ENCODE assay signal across 30 cellular contexts in the genomic region with DNA sequence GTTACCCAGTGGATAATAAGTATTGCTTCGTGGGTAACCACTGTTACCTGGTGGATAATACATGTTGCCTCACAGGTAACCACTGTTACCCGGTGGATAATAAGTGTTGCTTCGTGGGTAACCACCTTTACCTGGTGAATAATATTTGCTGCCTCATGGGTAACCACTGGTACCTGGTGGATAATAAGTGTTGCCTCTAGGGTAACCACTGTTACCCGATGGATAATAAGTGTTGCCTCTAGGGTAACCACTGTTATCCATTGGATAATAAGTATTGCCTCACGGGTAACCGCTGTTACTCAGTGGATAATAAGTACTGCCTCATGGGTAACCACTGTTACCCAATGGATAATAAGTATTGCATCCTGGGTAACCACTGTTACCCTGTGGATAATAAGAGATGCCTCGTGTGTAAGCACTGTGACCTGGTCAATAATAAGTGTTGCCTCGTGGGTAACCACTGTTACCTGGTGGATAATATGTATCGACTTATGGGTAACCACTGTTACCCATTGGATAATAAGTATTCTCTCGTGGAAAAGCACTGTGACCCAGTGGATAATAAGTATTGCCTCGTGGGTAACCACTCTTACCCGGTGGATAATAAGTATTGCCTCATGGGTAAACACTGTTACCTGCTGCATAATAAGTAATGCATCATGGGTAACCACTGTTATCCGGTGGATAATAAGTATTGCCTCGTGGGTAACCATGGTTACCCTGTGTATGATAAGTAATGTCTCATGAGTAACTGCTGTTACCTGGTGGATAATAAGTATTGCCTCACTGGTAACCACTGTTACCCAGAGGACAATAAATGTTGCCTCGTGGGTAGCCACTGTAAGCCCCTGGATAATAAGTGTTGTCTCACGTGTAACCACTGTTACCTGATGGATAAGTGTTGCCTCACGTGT. TPM values are rescaled to one million over a fixed set of nuclear protein-coding genes. Genes with fewer than 3 reads are reported as not detected.
"Had no signal": no experiment of that assay in that cellular context is flagged by ENCODE, and none has a peak within 500 bp of the region (broad histone marks: within the 10 kb centered on the region; RNA-seq: fewer than 3 reads in every experiment).

No MANE protein-coding gene starts in this region.

- H3K4me1 Mint-ChIP-seq: activated CD4-positive, alpha-beta T cell treated with anti-CD3 and anti-CD28 coated beads, Interleukin-2, amount 10 ng/mL, durations not matched to agents 7 days and 5 days; activated naive CD4-positive, alpha-beta T cell treated with anti-CD3 and anti-CD28 coated beads, Interleukin-2, amount 10 ng/mL, durations not matched to agents 7 days and 5 days; activated naive CD8-positive, alpha-beta T cell treated with anti-CD3 and anti-CD28 coated beads for 36 hours; activated T-helper 17 cell treated with anti-CD3 and anti-CD28 coated beads, Interleukin-2, amount 50 U/mL, for 72 hours had no signal

- H3K27me3 ChIP-seq: brain microvascular endothelial cell, cardiac muscle cell, MG63, SJSA1 had no signal

- H3K9me3 Mint-ChIP-seq: activated naive CD8-positive, alpha-beta T cell treated with anti-CD3 and anti-CD28 coated beads for 36 hours; activated T-helper 17 cell treated with anti-CD3 and anti-CD28 coated beads, Interleukin-2, amount 50 U/mL, for 72 hours had no signal

- ATAC-seq: activated CD4-positive, CD25-positive, alpha-beta regulatory T cell treated with anti-CD3 and anti-CD28 coated beads, Interleukin-2, amount 50 U/mL, for 24 hours; activated T-helper 17 cell treated with anti-CD3 and anti-CD28 coated beads, Interleukin-2, amount 50 U/mL, for 72 hours; SK-N-SH treated with all-trans-retinoic acid at 6 μM for 48 hours had no signal

- H3K27ac ChIP-seq: brain microvascular endothelial cell, cardiac muscle cell, SJSA1 had no signal

- DNase-seq: activated CD4-positive, alpha-beta memory T cell treated with anti-CD3 and anti-CD28 coated beads for 36 hours; activated CD4-positive, alpha-beta T cell treated with anti-CD3 and anti-CD28 coated beads, Interleukin-2, amount 10 ng/mL, durations not matched to agents 7 days and 5 days; activated gamma-delta T cell; activated naive CD4-positive, alpha-beta T cell treated with anti-CD3 and anti-CD28 coated beads, Interleukin-2, amount 10 ng/mL, durations not matched to agents 7 days and 5 days; activated naive CD8-positive, alpha-beta T cell treated with anti-CD3 and anti-CD28 coated beads for 36 hours; activated T-cell treated with anti-CD3 and anti-CD28 coated beads for 4 hours; activated T-cell treated with anti-CD3 and anti-CD28 coated beads, Interleukin-2, amount 50 U/mL, for 48 hours; brain microvascular endothelial cell; cerebellar nuclear complex; MG63; MV-4-11; NCI-H1092 treated with DMSO at 0.1 percent for 48 hours; NCI-H1417 treated with DMSO at 0.1 percent for 48 hours; NCI-H1694; NCI-H2029; NCI-H345; NCI-H510A; NCI-H69; NK-92 treated with Interleukin-12 subunit alpha and Interleukin-12 subunit beta, amount 100 ng/mL, for 24 hours; SHP77; SW 1271 had no signal

- H3K27ac Mint-ChIP-seq: activated CD4-positive, alpha-beta memory T cell treated with anti-CD3 and anti-CD28 coated beads for 36 hours; activated CD4-positive, alpha-beta T cell treated with anti-CD3 and anti-CD28 coated beads, Interleukin-2, amount 10 ng/mL, durations not matched to agents 7 days and 5 days; activated naive CD4-positive, alpha-beta T cell treated with anti-CD3 and anti-CD28 coated beads, Interleukin-2, amount 10 ng/mL, durations not matched to agents 7 days and 5 days; activated naive CD8-positive, alpha-beta T cell treated with anti-CD3 and anti-CD28 coated beads for 36 hours; activated T-helper 17 cell treated with anti-CD3 and anti-CD28 coated beads, Interleukin-2, amount 50 U/mL, for 72 hours had no signal

- FAIRE-seq: RCC 7860 had no signal

- H3K9me3 ChIP-seq: MG63, SJSA1 had no signal

- H3K4me1 ChIP-seq: SJSA1 had no signal

- H3K36me3 Mint-ChIP-seq: activated CD4-positive, alpha-beta memory T cell treated with anti-CD3 and anti-CD28 coated beads for 36 hours; activated naive CD4-positive, alpha-beta T cell treated with anti-CD3 and anti-CD28 coated beads, Interleukin-2, amount 10 ng/mL, durations not matched to agents 7 days and 5 days; activated naive CD8-positive, alpha-beta T cell treated with anti-CD3 and anti-CD28 coated beads for 36 hours had no signal

- H3K4me3 Mint-ChIP-seq: activated CD4-positive, alpha-beta memory T cell treated with anti-CD3 and anti-CD28 coated beads for 36 hours; activated CD4-positive, alpha-beta T cell treated with anti-CD3 and anti-CD28 coated beads, Interleukin-2, amount 10 ng/mL, durations not matched to agents 7 days and 5 days; activated naive CD4-positive, alpha-beta T cell treated with anti-CD3 and anti-CD28 coated beads, Interleukin-2, amount 10 ng/mL, durations not matched to agents 7 days and 5 days; activated naive CD8-positive, alpha-beta T cell treated with anti-CD3 and anti-CD28 coated beads for 36 hours; activated T-helper 17 cell treated with anti-CD3 and anti-CD28 coated beads, Interleukin-2, amount 50 U/mL, for 72 hours had no signal

- H3K4me3 ChIP-seq: cardiac muscle cell, MG63, SJSA1 had no signal

- H3K27me3 Mint-ChIP-seq: activated CD4-positive, alpha-beta memory T cell treated with anti-CD3 and anti-CD28 coated beads for 36 hours; activated CD4-positive, alpha-beta T cell treated with anti-CD3 and anti-CD28 coated beads, Interleukin-2, amount 10 ng/mL, durations not matched to agents 7 days and 5 days; activated naive CD4-positive, alpha-beta T cell treated with anti-CD3 and anti-CD28 coated beads, Interleukin-2, amount 10 ng/mL, durations not matched to agents 7 days and 5 days; activated naive CD8-positive, alpha-beta T cell treated with anti-CD3 and anti-CD28 coated beads for 36 hours; activated T-helper 17 cell treated with anti-CD3 and anti-CD28 coated beads, Interleukin-2, amount 50 U/mL, for 72 hours had no signal

- H3K36me3 ChIP-seq: brain microvascular endothelial cell, cardiac muscle cell, MG63, SJSA1 had no signal

RNA-seq across cellular contexts. Expression of gene NXPE4, which starts 20.1 kb away (rescaled TPM):
- total RNA-seq: activated CD4-positive, alpha-beta memory T cell treated with anti-CD3 and anti-CD28 coated beads for 36 hours; activated CD4-positive, alpha-beta T cell treated with anti-CD3 and anti-CD28 coated beads, Interleukin-2, amount 10 ng/mL, durations not matched to agents 7 days and 5 days; activated CD8-positive, alpha-beta memory T cell treated with anti-CD3 and anti-CD28 coated beads for 36 hours; activated naive CD8-positive, alpha-beta T cell treated with anti-CD3 and anti-CD28 coated beads for 36 hours; activated T-helper 17 cell treated with anti-CD3 and anti-CD28 coated beads, Interleukin-2, amount 50 U/mL, for 72 hours; cardiac muscle cell; SJSA1; T-helper 1 cell treated with Interleukin-12 subunit alpha and Interleukin-12 subunit beta and Interleukin-4 antibody, amounts not matched to agents 30 ng/mL and 1 ng/mL, for 36 hours had no signal
- polyA plus RNA-seq: cardiac muscle cell had no signal

RNA-seq across cellular contexts. Expression of gene NXPE1, which starts 56.0 kb away (rescaled TPM):
- total RNA-seq: activated CD4-positive, alpha-beta memory T cell treated with anti-CD3 and anti-CD28 coated beads for 36 hours; activated CD4-positive, alpha-beta T cell treated with anti-CD3 and anti-CD28 coated beads, Interleukin-2, amount 10 ng/mL, durations not matched to agents 7 days and 5 days; activated CD8-positive, alpha-beta memory T cell treated with anti-CD3 and anti-CD28 coated beads for 36 hours; activated naive CD8-positive, alpha-beta T cell treated with anti-CD3 and anti-CD28 coated beads for 36 hours; activated T-helper 17 cell treated with anti-CD3 and anti-CD28 coated beads, Interleukin-2, amount 50 U/mL, for 72 hours; cardiac muscle cell; SJSA1; T-helper 1 cell treated with Interleukin-12 subunit alpha and Interleukin-12 subunit beta and Interleukin-4 antibody, amounts not matched to agents 30 ng/mL and 1 ng/mL, for 36 hours had no signal
- polyA plus RNA-seq: adipose tissue, cardiac muscle cell had no signal
